In the genomic region with DNA sequence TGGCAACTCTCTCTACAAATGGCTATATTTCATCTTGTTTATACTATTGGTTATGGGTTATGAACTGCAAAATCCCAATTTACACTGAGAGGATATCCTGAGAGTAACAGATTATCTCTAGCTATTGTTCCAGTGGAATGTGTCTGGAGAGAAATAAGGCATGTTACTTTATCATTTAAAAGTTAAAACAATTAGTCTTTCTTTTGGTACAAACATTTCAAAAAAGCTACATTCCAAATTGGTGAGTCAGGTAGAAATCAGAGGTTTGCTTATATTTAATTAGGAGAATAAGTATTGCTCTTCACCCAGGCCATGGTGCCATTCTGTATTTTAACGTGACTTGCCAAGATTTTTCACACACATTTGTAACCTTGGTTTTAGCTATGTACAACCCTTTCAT, we compare ENCODE assay signal across 20 cellular contexts.
DNase-seq lines count a peak whose midpoint lies in the region; ATAC-seq and TF ChIP-seq lines count a peak whose summit lies in the region.
"Had no signal": no experiment of that assay in that cellular context is flagged by ENCODE, and none has a peak within 500 bp of the region (broad histone marks: within the 10 kb centered on the region; RNA-seq: fewer than 3 reads in every experiment).

No MANE protein-coding gene starts in this region.

- no peak for TF ChIP-seq RAD21 in IMR-90 (IDR thresholded peaks at IDR 0.05; ENCODE audit: low read length)

- H2AFZ ChIP-seq in IMR-90 (replicated peaks; ENCODE audit: low read length, poor library complexity), result no peak overlapping the region

- no peak overlapping the region for H3K56ac ChIP-seq in IMR-90 (ENCODE audit: extremely low read depth, insufficient read depth, low read length)

- no peaks in the 10 kb centered on the region for H3K79me1 ChIP-seq in IMR-90 (ENCODE audit: low read depth in 1 of 2, low read length in 2 of 2)

- no TSS peak for BruUV-seq in A673 (replicated peaks; lab: Mats Ljungman, UMichigan)
- no TSS peak for BruUV-seq in IMR-90 (replicated peaks; lab: Mats Ljungman, UMichigan)
- BruUV-seq in Calu3 (replicated peaks; lab: Mats Ljungman, UMichigan), result no TSS peak

- no peak overlapping the region for H3K14ac ChIP-seq in IMR-90 (replicated peaks; ENCODE audit: low read depth, low read length)

- no peak overlapping the region for H3K23ac ChIP-seq in IMR-90 (ENCODE audit: low read depth, low read length)

- H4K8ac ChIP-seq in IMR-90 (ENCODE audit: low read depth in 2 of 2, low read length in 2 of 2), result no peak overlapping the region; a peak in 1 of 4 replicates

- H3K9me3 ChIP-seq in A673 (ENCODE audit: low read depth, low read length, poor library complexity, severe bottlenecking) (no peaks in the 10 kb centered on the region), IMR-90 (ENCODE audit: control insufficient read depth, insufficient read depth, low read length) (no peaks in the 10 kb centered on the region)
- H3K9me3 ChIP-seq: SJCRH30, tibial artery had no signal

- dilution Hi-C loops in IMR-90 (cut with HindIII; ENCODE audit: low sequenced_read_pairs, unreplicated experiment), result no loop called here

- peak overlapping the region; percentile 35; the same call in 1 of the 2 replicates for H3K18ac ChIP-seq in IMR-90 (ENCODE audit: low read depth, low read length)

- TF ChIP-seq CTCF in A673 (conservative IDR thresholded peaks at IDR 0.05; ENCODE audit: low read depth, low read length) (no peak), IMR-90 (conservative IDR thresholded peaks at IDR 0.05; ENCODE audit: low read depth, low read length) (no peak), cardiac fibroblast (IDR thresholded peaks at IDR 0.05; ENCODE audit: low read depth, low read length) (no peak), glutamatergic neuron (IDR thresholded peaks at IDR 0.05; ENCODE audit: partially characterized antibody, unreplicated experiment) (no peak), Calu3 (IDR thresholded peaks at IDR 0.05; ENCODE audit: unreplicated experiment) (no peak)

- in situ Hi-C loops in IMR-90 (cut with MboI; ENCODE audit: low sequenced_read_pairs), result no loop called here

- H3K27me3 ChIP-seq in A673 (replicated peaks; ENCODE audit: insufficient read depth, low read depth, low read length, poor library complexity) (no peaks in the 10 kb centered on the region), IMR-90 (ENCODE audit: control insufficient read depth, insufficient read depth, low read length) (no peaks in the 10 kb centered on the region)
- H3K27me3 ChIP-seq: SJCRH30, tibial artery had no signal

- no peak overlapping the region for H4K5ac ChIP-seq in IMR-90 (ENCODE audit: low read depth, low read length)

- H3K9ac ChIP-seq in IMR-90 (ENCODE audit: low read depth, low read length), result no peak overlapping the region

- DNase-seq in A673 (ENCODE audit: low spot score), result peak; percentile 59
- peak; percentile 44 for DNase-seq in IMR-90
- peak; percentile 56 to 62 for DNase-seq in cardiac fibroblast (ENCODE audit: low read depth in 2 of 2)
- DNase-seq in iris pigment epithelial cell (ENCODE audit: low read depth), result peak; percentile 25
- no peak for DNase-seq in glutamatergic neuron
- no peak for DNase-seq in activated CD4-positive, alpha-beta T cell treated with anti-CD3 and anti-CD28 coated beads, Interleukin-2, amount 10 ng/mL, durations not matched to agents 7 days and 5 days
- no peak for DNase-seq in Calu3
- DNase-seq: CD8-positive, alpha-beta T cell; endodermal cell; NCI-H187 treated with DMSO at 0.1 percent for 48 hours; NCI-H524; stimulated activated naive B cell treated with anti-CD40 and anti-IgM and Interleukin-4, amounts not matched to agents 10 μg/mL and 1 μg/mL and 100 μg/mL, for 72 hours; tibial artery had no signal

- intact Hi-C loops in A673 (cut with micrococcal nuclease; ENCODE audit: unreplicated experiment), result no loop called here
- intact Hi-C loops in IMR-90 (cut with micrococcal nuclease), result no loop called here
- intact Hi-C loops in Calu3 (cut with micrococcal nuclease; ENCODE audit: unreplicated experiment), result loop anchor here (10.0 kb wide), 1 partner anchor 369 kb away; no protein-coding TSS in a partner anchor

- H2BK20ac ChIP-seq in IMR-90 (ENCODE audit: low read depth, low read length), result no peak overlapping the region

- no peak overlapping the region for H3K4ac ChIP-seq in IMR-90 (ENCODE audit: low read depth, low read length)

- no peak overlapping the region for H3K27ac Mint-ChIP-seq in glutamatergic neuron (ENCODE audit: unreplicated experiment)
- H3K27ac Mint-ChIP-seq in activated CD4-positive, alpha-beta T cell treated with anti-CD3 and anti-CD28 coated beads, Interleukin-2, amount 10 ng/mL, durations not matched to agents 7 days and 5 days, result no peak overlapping the region
- no peak overlapping the region for H3K27ac Mint-ChIP-seq in Calu3 (ENCODE audit: unreplicated experiment)
- H3K27ac Mint-ChIP-seq: CD8-positive, alpha-beta T cell; endodermal cell; IgD-negative memory B cell; natural killer cell treated with Interleukin-12 subunit alpha and Interleukin-12 subunit beta and Interleukin-15 and Interleukin-18, amount 100 ng/mL, for 72 hours; progenitor cell of endocrine pancreas; stimulated activated naive B cell treated with anti-CD40 and anti-IgM and Interleukin-4, amounts not matched to agents 10 μg/mL and 1 μg/mL and 100 μg/mL, for 72 hours; T-helper 2 cell treated with Interferon-gamma antibody and Interleukin-4, amounts not matched to agents 5 μg/mL and 100 μg/mL, for 36 hours had no signal

- H3K36me3 Mint-ChIP-seq in glutamatergic neuron (ENCODE audit: unreplicated experiment) (no peaks in the 10 kb centered on the region), Calu3 (ENCODE audit: insufficient read depth, unreplicated experiment) (no peaks in the 10 kb centered on the region)
- H3K36me3 Mint-ChIP-seq in activated CD4-positive, alpha-beta T cell treated with anti-CD3 and anti-CD28 coated beads, Interleukin-2, amount 10 ng/mL, durations not matched to agents 7 days and 5 days (ENCODE audit: low read depth), result no peaks in the 10 kb centered on the region
- H3K36me3 Mint-ChIP-seq: CD8-positive, alpha-beta T cell; IgD-negative memory B cell; natural killer cell treated with Interleukin-12 subunit alpha and Interleukin-12 subunit beta and Interleukin-15 and Interleukin-18, amount 100 ng/mL, for 72 hours; stimulated activated naive B cell treated with anti-CD40 and anti-IgM and Interleukin-4, amounts not matched to agents 10 μg/mL and 1 μg/mL and 100 μg/mL, for 72 hours had no signal

- H3K4me3 Mint-ChIP-seq in glutamatergic neuron (ENCODE audit: unreplicated experiment) (no peak overlapping the region), Calu3 (ENCODE audit: low read depth, unreplicated experiment) (no peak overlapping the region)
- H3K4me3 Mint-ChIP-seq in activated CD4-positive, alpha-beta T cell treated with anti-CD3 and anti-CD28 coated beads, Interleukin-2, amount 10 ng/mL, durations not matched to agents 7 days and 5 days, result no peak overlapping the region
- H3K4me3 Mint-ChIP-seq: CD8-positive, alpha-beta T cell; endodermal cell; IgD-negative memory B cell; natural killer cell treated with Interleukin-12 subunit alpha and Interleukin-12 subunit beta and Interleukin-15 and Interleukin-18, amount 100 ng/mL, for 72 hours; stimulated activated naive B cell treated with anti-CD40 and anti-IgM and Interleukin-4, amounts not matched to agents 10 μg/mL and 1 μg/mL and 100 μg/mL, for 72 hours; T-helper 2 cell treated with Interferon-gamma antibody and Interleukin-4, amounts not matched to agents 5 μg/mL and 100 μg/mL, for 36 hours had no signal

- H3K27me3 Mint-ChIP-seq in glutamatergic neuron (ENCODE audit: unreplicated experiment) (no peaks in the 10 kb centered on the region), Calu3 (ENCODE audit: unreplicated experiment) (no peaks in the 10 kb centered on the region)
- no peaks in the 10 kb centered on the region for H3K27me3 Mint-ChIP-seq in activated CD4-positive, alpha-beta T cell treated with anti-CD3 and anti-CD28 coated beads, Interleukin-2, amount 10 ng/mL, durations not matched to agents 7 days and 5 days
- H3K27me3 Mint-ChIP-seq: IgD-negative memory B cell; natural killer cell treated with Interleukin-12 subunit alpha and Interleukin-12 subunit beta and Interleukin-15 and Interleukin-18, amount 100 ng/mL, for 72 hours; progenitor cell of endocrine pancreas; stimulated activated naive B cell treated with anti-CD40 and anti-IgM and Interleukin-4, amounts not matched to agents 10 μg/mL and 1 μg/mL and 100 μg/mL, for 72 hours had no signal

- H3K4me1 ChIP-seq in A673 (ENCODE audit: insufficient read depth, low read length, poor library complexity, severe bottlenecking), result peaks cover 10% of the 10 kb centered on the region
- no peaks in the 10 kb centered on the region for H3K4me1 ChIP-seq in IMR-90 (ENCODE audit: control insufficient read depth, insufficient read depth, low read length)
- H3K4me1 ChIP-seq: SJCRH30, tibial artery had no signal

- H4K91ac ChIP-seq in IMR-90 (ENCODE audit: insufficient read depth, low read depth, low read length), result no peak overlapping the region

- no peak overlapping the region for H2AK5ac ChIP-seq in IMR-90 (ENCODE audit: low read depth, low read length)

- peaks cover 3% of the 10 kb centered on the region for H3K4me1 Mint-ChIP-seq in glutamatergic neuron (ENCODE audit: low read depth, unreplicated experiment)
- H3K4me1 Mint-ChIP-seq in activated CD4-positive, alpha-beta T cell treated with anti-CD3 and anti-CD28 coated beads, Interleukin-2, amount 10 ng/mL, durations not matched to agents 7 days and 5 days, result no peaks in the 10 kb centered on the region
- H3K4me1 Mint-ChIP-seq in Calu3 (ENCODE audit: low read depth, unreplicated experiment), result no peaks in the 10 kb centered on the region
- H3K4me1 Mint-ChIP-seq: endodermal cell; IgD-negative memory B cell; stimulated activated naive B cell treated with anti-CD40 and anti-IgM and Interleukin-4, amounts not matched to agents 10 μg/mL and 1 μg/mL and 100 μg/mL, for 72 hours had no signal

- no peaks in the 10 kb centered on the region for H3K36me3 ChIP-seq in A673 (ENCODE audit: insufficient read depth, low read length, poor library complexity, severe bottlenecking)
- no peaks in the 10 kb centered on the region for H3K36me3 ChIP-seq in IMR-90 (ENCODE audit: control insufficient read depth, insufficient read depth, low read length)
- H3K36me3 ChIP-seq: SJCRH30, tibial artery had no signal

- H2BK15ac ChIP-seq in IMR-90 (ENCODE audit: low read depth, low read length), result no peak overlapping the region

- no peak for TF ChIP-seq POLR2A in IMR-90 (IDR thresholded peaks at IDR 0.05; ENCODE audit: low read depth, low read length)

- H3K4me3 ChIP-seq in A673 (ENCODE audit: low read depth, low read length, poor library complexity, severe bottlenecking) (no peak overlapping the region), IMR-90 (ENCODE audit: insufficient read depth, low read depth, low read length) (no peak overlapping the region), cardiac fibroblast (replicated peaks in 1 of 2; ENCODE audit: low read depth in 2 of 2, low read length in 2 of 2) (no peak overlapping the region)
- H3K4me3 ChIP-seq: lung, SJCRH30, tibial artery had no signal

- WGBS in IMR-90 (ENCODE audit: extremely low coverage in 2 of 2, insufficient read length in 1 of 2), 2 experiments, result no CpG with 5 or more reads among the region's 1 CpG

- H3K27ac ChIP-seq in A673 (ENCODE audit: low read depth, low read length, poor library complexity, severe bottlenecking) (no peak overlapping the region), IMR-90 (ENCODE audit: insufficient read depth, low read length) (no peak overlapping the region; the same call in 1 of the 2 replicates)
- H3K27ac ChIP-seq: SJCRH30, tibial artery had no signal

- H4K20me1 ChIP-seq in IMR-90 (ENCODE audit: insufficient read depth, low read length), result no peaks in the 10 kb centered on the region

- H3K4me2 ChIP-seq in IMR-90 (ENCODE audit: low read depth, low read length), result peak overlapping the region; percentile 72

- POLR2A ChIA-PET in A673 (lab: Charles Lee; ENCODE audit: low non-redundant PET) (no interaction called here), IMR-90 (lab: Charles Lee; ENCODE audit: unreplicated experiment) (no interaction called here)
- POLR2A ChIA-PET in activated CD4-positive, alpha-beta T cell treated with anti-CD3 and anti-CD28 coated beads, Interleukin-2, amount 10 ng/mL, durations not matched to agents 7 days and 5 days (lab: Charles Lee), result no interaction called here

- H2BK120ac ChIP-seq in IMR-90 (ENCODE audit: low read depth, low read length), result no peak overlapping the region

- no peaks in the 10 kb centered on the region for H3K9me3 Mint-ChIP-seq in glutamatergic neuron (ENCODE audit: unreplicated experiment)
- no peaks in the 10 kb centered on the region for H3K9me3 Mint-ChIP-seq in activated CD4-positive, alpha-beta T cell treated with anti-CD3 and anti-CD28 coated beads, Interleukin-2, amount 10 ng/mL, durations not matched to agents 7 days and 5 days
- peaks cover 6% of the 10 kb centered on the region for H3K9me3 Mint-ChIP-seq in Calu3 (ENCODE audit: low read depth, unreplicated experiment)
- H3K9me3 Mint-ChIP-seq: CD8-positive, alpha-beta T cell; endodermal cell; IgD-negative memory B cell; stimulated activated naive B cell treated with anti-CD40 and anti-IgM and Interleukin-4, amounts not matched to agents 10 μg/mL and 1 μg/mL and 100 μg/mL, for 72 hours; T-helper 2 cell treated with Interferon-gamma antibody and Interleukin-4, amounts not matched to agents 5 μg/mL and 100 μg/mL, for 36 hours had no signal

- no peaks in the 10 kb centered on the region; the same call in 1 of the 2 replicates for H3K9me1 ChIP-seq in IMR-90 (ENCODE audit: insufficient read depth, low read length)

- ATAC-seq in IMR-90 (ENCODE audit: low read depth) (peak; percentile 61), GM19328 (IDR thresholded peaks at IDR 0.05; ENCODE audit: unreplicated experiment) (no peak)
- ATAC-seq: CD8-positive, alpha-beta T cell; natural killer cell treated with Interleukin-12 subunit alpha and Interleukin-12 subunit beta and Interleukin-15 and Interleukin-18, amount 100 ng/mL, for 72 hours; stimulated activated naive B cell treated with anti-CD40 and anti-IgM and Interleukin-4, amounts not matched to agents 10 μg/mL and 1 μg/mL and 100 μg/mL, for 72 hours had no signal

- H2BK5ac ChIP-seq in IMR-90 (ENCODE audit: low read depth, low read length, poor library complexity, severe bottlenecking), result peak overlapping the region; percentile 65

- CTCF ChIA-PET in A673 (lab: Charles Lee), result no interaction called here
- CTCF ChIA-PET in IMR-90 (lab: Yijun Ruan, JAX), result no interaction called here
- CTCF ChIA-PET in activated CD4-positive, alpha-beta T cell treated with anti-CD3 and anti-CD28 coated beads, Interleukin-2, amount 10 ng/mL, durations not matched to agents 7 days and 5 days (lab: Charles Lee), result no interaction called here
- CTCF ChIA-PET in Calu3 (lab: Charles Lee), result no interaction called here

- no peak overlapping the region for H2AK9ac ChIP-seq in IMR-90 (replicated peaks; ENCODE audit: low read depth, low read length, poor library complexity)

Comparison
In these comparisons a context has a peak if more than half of its experiments do, and no peak if none do; other contexts are left out.
1. DNase-seq: peak in A673 (single experiment), IMR-90 (single experiment), cardiac fibroblast (2 of 2) and iris pigment epithelial cell (single experiment); none in glutamatergic neuron (single experiment), activated CD4-positive, alpha-beta T cell treated with anti-CD3 and anti-CD28 coated beads, Interleukin-2, amount 10 ng/mL, durations not matched to agents 7 days and 5 days (single experiment) and Calu3 (single experiment).